8 cellular contexts compared by ENCODE assay signal in genomic region chr17:28854457-28855382, GRCh38. TPM values are rescaled to one million over a fixed set of nuclear protein-coding genes. Genes with fewer than 3 reads are reported as not detected.
DNase-seq lines count a peak whose midpoint lies in the region; ATAC-seq and TF ChIP-seq lines count a peak whose summit lies in the region.

TSS of gene ERAL1 (plus strand) at chr17:28855016. CDS start at chr17:28855035, 19 bp downstream.

- peak within 1 kb of the TSS; percentile 56 to 94 (median 79) for H3K4me3 ChIP-seq in esophagus squamous epithelium

- H3K4me1 ChIP-seq in esophagus squamous epithelium, result peaks cover 9 to 17% (median 10%) of the 10 kb centered on the region in 3 donors

- WGBS in esophagus squamous epithelium, 2 donors, result 0% methylated on average over 17 to 28 of the region's 43 CpGs

- TF ChIP-seq POLR2A in esophagus squamous epithelium (IDR thresholded peaks at IDR 0.05), result peak in 2 of 4 donors; percentile 45 to 57

- H3K27me3 ChIP-seq in esophagus squamous epithelium, result no peaks in the 10 kb centered on the region

- H3K27ac ChIP-seq in esophagus squamous epithelium, result peak within 1 kb of the TSS; percentile 78 to 89 (median 84)

- DNase-seq in DMS153 treated with DMSO at 0.1 percent for 48 hours (lab: John Stamatoyannopoulos, UW; ENCODE audit: unreplicated experiment) (peak; percentile 96), KG1 (lab: John Stamatoyannopoulos, UW) (peak; percentile 71), RPMI7951 (ENCODE audit: low read depth) (peak; percentile 83), activated T-helper 1 cell treated with Interleukin-2 at 50 U/mL for 16 hours (ENCODE audit: low read depth) (peak; percentile 65), esophagus squamous epithelium (lab: John Stamatoyannopoulos, UW) (no peak), myocyte (ENCODE audit: low read depth) (peak; percentile 90)
- peak; percentile 68 to 76 for DNase-seq in stimulated activated CD8-positive, alpha-beta memory T cell treated with anti-CD3 and anti-CD28 coated beads, Interleukin-7, amount 100 ng/mL, for 48 hours (ENCODE audit: extremely low read depth in 1 of 2, low read depth in 1 of 2)

- peak in 1 of 6 experiments; percentile 10 for TF ChIP-seq CTCF in esophagus squamous epithelium (IDR thresholded peaks at IDR 0.05)

- H3K9me3 ChIP-seq in esophagus squamous epithelium, result no peaks in the 10 kb centered on the region

- peak; percentile 88 for ATAC-seq in GM21717 (IDR thresholded peaks at IDR 0.05; ENCODE audit: unreplicated experiment)

- peaks cover 16 to 38% (median 18%) of the 10 kb centered on the region in 3 donors for H3K36me3 ChIP-seq in esophagus squamous epithelium

- intact Hi-C loops in esophagus squamous epithelium (cut with DNase I), result no loop called here

RNA-seq across cellular contexts. Expression of gene ERAL1, which starts in this region (rescaled TPM):
- total RNA-seq in RPMI7951 (2014; rRNA removed; shearing (Covaris generic)), result 29.8 and 29.9 TPM in 2 replicates
- total RNA-seq in esophagus squamous epithelium, result 10 to 100 TPM; 24.7 to 41.6 (median 37.8) TPM
- 35.2 and 43.7 TPM in 2 replicates for total RNA-seq in myocyte
- polyA plus RNA-seq in myocyte (2012), result 42.8 TPM
